ENCODE assay signal across 12 cellular contexts in genomic region chr22:45879552-45879949, GRCh38.
"Had no signal": no experiment of that assay in that cellular context is flagged by ENCODE, and none has a peak within 500 bp of the region (broad histone marks: within the 10 kb centered on the region; RNA-seq: fewer than 3 reads in every experiment).

No MANE protein-coding gene starts in this region.

- H3K4me3 Mint-ChIP-seq: activated CD4-positive, alpha-beta memory T cell treated with anti-CD3 and anti-CD28 coated beads for 36 hours; activated T-cell treated with anti-CD3 and anti-CD28 coated beads, Interleukin-2, amount 50 U/mL, for 72 hours; mesothelial cell of epicardium; stimulated activated naive CD8-positive, alpha-beta T cell treated with anti-CD3 and anti-CD28 coated beads, Interleukin-15, amount 100 ng/mL, for 72 hours had no signal

- H3K36me3 Mint-ChIP-seq: activated CD4-positive, alpha-beta memory T cell treated with anti-CD3 and anti-CD28 coated beads for 36 hours; mesothelial cell of epicardium had no signal

- ATAC-seq: activated T-cell treated with anti-CD3 and anti-CD28 coated beads, Interleukin-2, amount 50 U/mL, for 72 hours had no signal

- H3K27ac ChIP-seq: ascending aorta, thoracic aorta, uterus had no signal

- H3K4me1 ChIP-seq: ascending aorta had no signal

- H3K27ac Mint-ChIP-seq: activated CD4-positive, alpha-beta memory T cell treated with anti-CD3 and anti-CD28 coated beads for 36 hours; activated T-cell treated with anti-CD3 and anti-CD28 coated beads, Interleukin-2, amount 50 U/mL, for 72 hours; mesothelial cell of epicardium; progenitor cell of endocrine pancreas had no signal

- DNase-seq: activated T-cell treated with anti-CD3 and anti-CD28 coated beads, Interleukin-2, amount 50 U/mL, for 72 hours; effector CD4-positive, alpha-beta T cell; foreskin melanocyte; stimulated activated CD4-positive, alpha-beta T cell treated with anti-CD3 and anti-CD28 coated beads, Interleukin-4, amount 100 ng/mL, for 24 hours; stimulated activated naive CD8-positive, alpha-beta T cell treated with anti-CD3 and anti-CD28 coated beads, Interleukin-15, amount 100 ng/mL, for 72 hours; T-helper 9 cell had no signal

- H3K9me3 Mint-ChIP-seq: activated CD4-positive, alpha-beta memory T cell treated with anti-CD3 and anti-CD28 coated beads for 36 hours; activated T-cell treated with anti-CD3 and anti-CD28 coated beads, Interleukin-2, amount 50 U/mL, for 72 hours; mesothelial cell of epicardium; stimulated activated naive CD8-positive, alpha-beta T cell treated with anti-CD3 and anti-CD28 coated beads, Interleukin-15, amount 100 ng/mL, for 72 hours had no signal

- H3K4me3 ChIP-seq: ascending aorta, thoracic aorta, uterus had no signal

- H3K36me3 ChIP-seq: ascending aorta, thoracic aorta, uterus had no signal

- H3K9me3 ChIP-seq: ascending aorta, thoracic aorta, uterus had no signal

- H3K27me3 ChIP-seq: ascending aorta, uterus had no signal
